Comparison of ENCODE assay signal across 20 cellular contexts in the genomic region with DNA sequence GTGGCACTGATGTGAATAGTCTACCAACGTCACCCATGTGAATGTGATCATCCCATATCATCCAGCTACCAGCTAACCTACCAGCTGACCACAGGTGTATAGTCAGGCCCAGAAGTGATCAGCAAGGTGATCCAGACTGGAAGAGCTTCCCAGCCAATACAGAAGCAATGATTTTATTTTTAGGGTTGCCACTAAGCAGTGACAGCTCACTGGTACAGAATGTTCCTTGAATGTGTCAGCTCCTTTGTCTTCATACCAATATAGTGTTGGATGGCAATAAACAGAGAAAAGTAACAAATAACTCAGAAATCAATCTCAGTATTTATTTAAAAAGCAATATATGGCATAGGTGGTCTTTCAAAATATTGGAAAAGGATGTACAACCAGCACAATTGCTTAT.
"Had no signal": no experiment of that assay in that cellular context is flagged by ENCODE, and none has a peak within 500 bp of the region (broad histone marks: within the 10 kb centered on the region; RNA-seq: fewer than 3 reads in every experiment).

No MANE protein-coding gene starts in this region.

- DNase-seq: KBM-7, MM.1S, NCI-H1092 treated with DMSO at 0.1 percent for 48 hours, NCI-H1436, NCI-H187, NCI-H2029, NCI-H2081 treated with DMSO at 0.1 percent for 48 hours, NCI-H2171, NCI-H226, NCI-H446, NCI-H510A, NCI-H524 treated with DMSO at 0.1 percent for 48 hours, NCI-H69, NCI-H774, RPMI8226, SHP77 had no signal

- H3K27ac ChIP-seq: HL-60 had no signal

- FAIRE-seq: HTR-8/SVneo, RCC 7860 had no signal

- ATAC-seq: SK-N-SH treated with all-trans-retinoic acid at 6 μM for 48 hours had no signal
